ENCODE assay signal across 8 cellular contexts in genomic region chr6:43074847-43075741, GRCh38. TPM values are rescaled to one million over a fixed set of nuclear protein-coding genes. Genes with fewer than 3 reads are reported as not detected.
A peak's percentile ranks its signal among the peaks of the same experiment; 100 is the strongest.
DNase-seq lines count a peak whose midpoint lies in the region; ATAC-seq, FAIRE-seq and TF ChIP-seq lines count a peak whose summit lies in the region.
"Had no signal": no experiment of that assay in that cellular context is flagged by ENCODE, and none has a peak within 500 bp of the region (broad histone marks: within the 10 kb centered on the region; RNA-seq: fewer than 3 reads in every experiment).

No MANE protein-coding gene starts in this region.

- peak overlapping the region; percentile 59; the same call in 1 of the 2 replicates for H3K4me2 ChIP-seq in HepG2 (ENCODE audit: low read depth, low read length)

- no TSS peak for BruUV-seq in HepG2 (replicated peaks; lab: Mats Ljungman, UMichigan)

- H3K27me3 ChIP-seq in HepG2 (ENCODE audit: control insufficient read depth in 1 of 2, insufficient read depth in 2 of 2, low read length in 2 of 2): no peaks in the 10 kb centered on the region; a peak in 1 of 5 replicates

- H3K4me3 ChIP-seq in AG10803 (ENCODE audit: low read length) (peak overlapping the region; percentile 75), HepG2 (replicated peaks in 1 of 3; ENCODE audit: insufficient read depth in 1 of 3, low read depth in 2 of 3, low read length in 3 of 3) (no peak overlapping the region; a peak in 1 of 6 replicates), lower leg skin (ENCODE audit: low read depth, poor library complexity, severe bottlenecking) (no peak overlapping the region)

- no peak for FAIRE-seq in HepG2 (lab: Jason Lieb, UNC)
- FAIRE-seq: G401.6 had no signal

- peaks cover 11 to 28% of the 10 kb centered on the region in 2 experiments; a peak in 4 of 5 replicates for H3K36me3 ChIP-seq in HepG2 (replicated peaks in 1 of 2; ENCODE audit: control insufficient read depth in 1 of 2, insufficient read depth in 2 of 2, low read length in 2 of 2)

- peaks cover 6% of the 10 kb centered on the region for H3K4me1 Mint-ChIP-seq in activated naive CD4-positive, alpha-beta T cell treated with anti-CD3 and anti-CD28 coated beads, Interleukin-2, amount 10 ng/mL, durations not matched to agents 7 days and 5 days

- no peak overlapping the region for H2AFZ ChIP-seq in HepG2 (ENCODE audit: low read length)

- intact Hi-C loops in HepG2 (cut with micrococcal nuclease; ENCODE audit: unreplicated experiment) (no loop called here), lower leg skin (cut with DNase I; ENCODE audit: low total_unique reads) (no loop called here)

- no peaks in the 10 kb centered on the region for H3K9me3 ChIP-seq in HepG2 (ENCODE audit: low read length)

- POLR2A ChIA-PET in HepG2 (lab: Yijun Ruan, JAX): interaction anchor here (0.6 to 4.2 kb wide), 18 partner anchors 9 to 352 kb away, joined by 3 to 103 read pairs (median 4); partner anchors contain the start of genes ABCC10, CUL7, CUL9 and KLC4

- ATAC-seq in SK-N-SH treated with all-trans-retinoic acid at 6 μM for 48 hours (peak; percentile 5; the same call in 2 of the 3 replicates), HepG2 (no peak), GM18520 (IDR thresholded peaks at IDR 0.05; ENCODE audit: unreplicated experiment) (no peak)

- WGBS in HepG2 (ENCODE audit: low lambda C conversion rate): 87% methylated on average over 6 of the region's 6 CpGs
- WGBS in lower leg skin, 2 donors: 61 to 64% methylated on average over 6 of the region's 6 CpGs

- peaks cover 39% of the 10 kb centered on the region for H3K4me1 ChIP-seq in HepG2 (ENCODE audit: insufficient read depth, low read length)

- H3K79me2 ChIP-seq in HepG2 (ENCODE audit: insufficient read depth, low read length): peaks cover 34% of the 10 kb centered on the region

- H3K27ac ChIP-seq in HepG2 (ENCODE audit: extremely low read length, insufficient read depth, low read length): peak overlapping the region; percentile 29

- H3K9ac ChIP-seq in HepG2 (ENCODE audit: insufficient read depth, low read depth, low read length): no peak overlapping the region

- peaks cover 3% of the 10 kb centered on the region for H3K36me3 Mint-ChIP-seq in activated naive CD4-positive, alpha-beta T cell treated with anti-CD3 and anti-CD28 coated beads, Interleukin-2, amount 10 ng/mL, durations not matched to agents 7 days and 5 days

- TF ChIP-seq EP300 in HepG2 (IDR thresholded peaks at IDR 0.05; ENCODE audit: low read depth in 2 of 2, low read length in 2 of 2) (no peak), HepG2 (CRISPR knock-in tag; IDR thresholded peaks at IDR 0.05; ENCODE audit: borderline replicate concordance) (no peak)

- H3K9me3 Mint-ChIP-seq in activated naive CD4-positive, alpha-beta T cell treated with anti-CD3 and anti-CD28 coated beads, Interleukin-2, amount 10 ng/mL, durations not matched to agents 7 days and 5 days: no peaks in the 10 kb centered on the region

- no peak overlapping the region for H3K4me3 Mint-ChIP-seq in activated naive CD4-positive, alpha-beta T cell treated with anti-CD3 and anti-CD28 coated beads, Interleukin-2, amount 10 ng/mL, durations not matched to agents 7 days and 5 days

- no peak for TF ChIP-seq POLR2A in HepG2 (IDR thresholded peaks at IDR 0.05; ENCODE audit: insufficient read depth in 1 of 2, low read depth in 2 of 2, low read length in 2 of 2)
- no peak for TF ChIP-seq POLR2A in lower leg skin (IDR thresholded peaks at IDR 0.05)

- H4K20me1 ChIP-seq in HepG2 (ENCODE audit: insufficient read depth, low read length): peaks cover 8% of the 10 kb centered on the region; the same call in 1 of the 2 replicates

- in situ Hi-C loops in HepG2 (cut with HindIII; ENCODE audit: extremely low pct_ligation_motif_present, low pct_unique_long_range_greater_than_20kb): loop anchor here (5.0 to 10.0 kb wide), 2 partner anchors 50 to 67 kb away; no protein-coding TSS in a partner anchor

- TF ChIP-seq CTCF in AG10803 (conservative IDR thresholded peaks at IDR 0.05; ENCODE audit: low read length): peak; percentile 18
- TF ChIP-seq CTCF in HepG2 (CRISPR knock-in tag; IDR thresholded peaks at IDR 0.05): no peak
- no peak for TF ChIP-seq CTCF in lower leg skin (IDR thresholded peaks at IDR 0.05)

- peaks cover 60% of the 10 kb centered on the region for H3K27me3 Mint-ChIP-seq in activated naive CD4-positive, alpha-beta T cell treated with anti-CD3 and anti-CD28 coated beads, Interleukin-2, amount 10 ng/mL, durations not matched to agents 7 days and 5 days

- DNase-seq in AG10803 (ENCODE audit: low read depth) (peak; percentile 94), HepG2 (ENCODE audit: low spot score) (no peak), lower leg skin (ENCODE audit: low spot score in 2 of 2) (no peak)
- DNase-seq in activated naive CD4-positive, alpha-beta T cell treated with anti-CD3 and anti-CD28 coated beads, Interleukin-2, amount 10 ng/mL, durations not matched to agents 7 days and 5 days: no peak
- DNase-seq: stimulated activated CD4-positive, alpha-beta T cell treated with anti-CD3 and anti-CD28 coated beads, Interleukin-2, amount 100 ng/mL, for 48 hours had no signal

- no peak for TF ChIP-seq RAD21 in HepG2 (CRISPR knock-in tag; IDR thresholded peaks at IDR 0.05)

- no peak overlapping the region for H3K27ac Mint-ChIP-seq in activated naive CD4-positive, alpha-beta T cell treated with anti-CD3 and anti-CD28 coated beads, Interleukin-2, amount 10 ng/mL, durations not matched to agents 7 days and 5 days

- CTCF ChIA-PET in HepG2 (lab: Yijun Ruan, JAX; ENCODE audit: low intra/inter-chr PET ratio, low total read pairs): no interaction called here
- CTCF ChIA-PET in activated naive CD4-positive, alpha-beta T cell treated with anti-CD3 and anti-CD28 coated beads, Interleukin-2, amount 10 ng/mL, durations not matched to agents 7 days and 5 days (lab: Charles Lee): interaction anchor here (1.0 kb wide), 1 partner anchor 69 kb away, joined by 4 read pairs; no protein-coding TSS in a partner anchor

RNA-seq across cellular contexts. Expression of gene PTK7, which starts 1.0 kb away (rescaled TPM):
- total RNA-seq in HepG2 (2016; rRNA removed; fragmentation: Illumina TruSeq; extraction: Trizol): 48.5 and 99.8 TPM in 2 replicates
- 16.1 and 17.5 TPM in 2 replicates for total RNA-seq in HepG2 (2016; cell fraction: cytosol; rRNA removed; fragmentation: Illumina TruSeq; extraction: Trizol; ENCODE audit: low read depth)
- 42.2 and 99.6 TPM in 2 replicates for total RNA-seq in HepG2 (2016; cell fraction: insoluble cytoplasmic fraction; rRNA removed; fragmentation: Illumina TruSeq; extraction: Trizol)
- total RNA-seq in HepG2 (2016; cell fraction: membrane; rRNA removed; fragmentation: Illumina TruSeq; extraction: Trizol): 29.0 and 31.7 TPM in 2 replicates
- total RNA-seq in HepG2 (2016; cell fraction: nucleus; rRNA removed; fragmentation: Illumina TruSeq; extraction: Trizol): 111 and 135 TPM in 2 replicates
- polyA plus RNA-seq in HepG2 (2011; rRNA removed): 98.5 and 116 TPM in 2 replicates
- 75.5 and 97.3 TPM in 2 replicates for polyA plus RNA-seq in HepG2 (2011; cell fraction: cytosol; rRNA removed)
- polyA plus RNA-seq in HepG2 (2011; cell fraction: nucleus; rRNA removed): 240 and 289 TPM in 2 replicates
- 93.9 and 95.7 TPM in 2 replicates for polyA plus RNA-seq in HepG2 (2012)
- polyA plus RNA-seq in HepG2 (2016; cell fraction: cytosol; fragmentation: Illumina TruSeq; extraction: Trizol; ENCODE audit: low read depth): 6.8 and 7.3 TPM in 2 replicates
- 34.4 and 38.1 TPM in 2 replicates for polyA plus RNA-seq in HepG2 (2016; cell fraction: insoluble cytoplasmic fraction; fragmentation: Illumina TruSeq; extraction: Trizol; ENCODE audit: low read depth)
- polyA plus RNA-seq in HepG2 (2016; cell fraction: membrane; fragmentation: Illumina TruSeq; extraction: Trizol; ENCODE audit: low read depth): 12.8 and 15.4 TPM in 2 replicates
- 220 and 224 TPM in 2 replicates for polyA plus RNA-seq in HepG2 (2016; cell fraction: nucleus; fragmentation: Illumina TruSeq; extraction: Trizol; ENCODE audit: insufficient read depth, low read depth)
- polyA minus RNA-seq in HepG2 (2011; rRNA and poly(A)+ RNA removed; ENCODE audit: low replicate concordance): 0.19 and 231 TPM in 2 replicates
- 83.9 and 88.1 TPM in 2 replicates for polyA minus RNA-seq in HepG2 (2011; cell fraction: cytosol; rRNA and poly(A)+ RNA removed)
- polyA minus RNA-seq in HepG2 (2011; cell fraction: nucleus; rRNA and poly(A)+ RNA removed): 66.0 and 71.1 TPM in 2 replicates
- 10 to 100 TPM; 40.9 to 51.9 (median 49.7) TPM for total RNA-seq in lower leg skin

RNA-seq across cellular contexts. Expression of gene KLC4, which starts 15.7 kb away (rescaled TPM):
- total RNA-seq in HepG2 (2016; rRNA removed; fragmentation: Illumina TruSeq; extraction: Trizol) (45.4 and 45.8 TPM in 2 replicates), lower leg skin (10 to 100 TPM; 18.0 to 25.7 (median 21.3) TPM)
- 8.5 and 8.8 TPM in 2 replicates for total RNA-seq in HepG2 (2016; cell fraction: cytosol; rRNA removed; fragmentation: Illumina TruSeq; extraction: Trizol; ENCODE audit: low read depth)
- total RNA-seq in HepG2 (2016; cell fraction: insoluble cytoplasmic fraction; rRNA removed; fragmentation: Illumina TruSeq; extraction: Trizol): 47.2 and 51.0 TPM in 2 replicates
- 13.3 and 15.2 TPM in 2 replicates for total RNA-seq in HepG2 (2016; cell fraction: membrane; rRNA removed; fragmentation: Illumina TruSeq; extraction: Trizol)
- total RNA-seq in HepG2 (2016; cell fraction: nucleus; rRNA removed; fragmentation: Illumina TruSeq; extraction: Trizol): 35.8 and 40.4 TPM in 2 replicates
- polyA plus RNA-seq in HepG2 (2011; rRNA removed): 70.4 and 89.4 TPM in 2 replicates
- polyA plus RNA-seq in HepG2 (2011; cell fraction: cytosol; rRNA removed): 29.9 and 38.2 TPM in 2 replicates
- 249 and 270 TPM in 2 replicates for polyA plus RNA-seq in HepG2 (2011; cell fraction: nucleus; rRNA removed)
- polyA plus RNA-seq in HepG2 (2012): 56.0 and 58.1 TPM in 2 replicates
- 4.5 and 5.4 TPM in 2 replicates for polyA plus RNA-seq in HepG2 (2016; cell fraction: cytosol; fragmentation: Illumina TruSeq; extraction: Trizol; ENCODE audit: low read depth)
- polyA plus RNA-seq in HepG2 (2016; cell fraction: insoluble cytoplasmic fraction; fragmentation: Illumina TruSeq; extraction: Trizol; ENCODE audit: low read depth): 32.7 and 33.8 TPM in 2 replicates
- 6.9 and 7.6 TPM in 2 replicates for polyA plus RNA-seq in HepG2 (2016; cell fraction: membrane; fragmentation: Illumina TruSeq; extraction: Trizol; ENCODE audit: low read depth)
- 72.9 and 91.6 TPM in 2 replicates for polyA plus RNA-seq in HepG2 (2016; cell fraction: nucleus; fragmentation: Illumina TruSeq; extraction: Trizol; ENCODE audit: insufficient read depth, low read depth)
- 12.0 and 88.9 TPM in 2 replicates for polyA minus RNA-seq in HepG2 (2011; rRNA and poly(A)+ RNA removed; ENCODE audit: low replicate concordance)
- 22.5 and 32.4 TPM in 2 replicates for polyA minus RNA-seq in HepG2 (2011; cell fraction: cytosol; rRNA and poly(A)+ RNA removed)
- 64.2 and 74.3 TPM in 2 replicates for polyA minus RNA-seq in HepG2 (2011; cell fraction: nucleus; rRNA and poly(A)+ RNA removed)

RNA-seq across cellular contexts. Expression of gene MRPL2, which starts 15.9 kb away (rescaled TPM):
- total RNA-seq in HepG2 (2016; rRNA removed; fragmentation: Illumina TruSeq; extraction: Trizol) (56.1 and 56.8 TPM in 2 replicates), lower leg skin (10 to 100 TPM; 19.0 to 37.9 (median 27.3) TPM)
- 24.7 and 25.2 TPM in 2 replicates for total RNA-seq in HepG2 (2016; cell fraction: cytosol; rRNA removed; fragmentation: Illumina TruSeq; extraction: Trizol; ENCODE audit: low read depth)
- 45.8 and 58.5 TPM in 2 replicates for total RNA-seq in HepG2 (2016; cell fraction: insoluble cytoplasmic fraction; rRNA removed; fragmentation: Illumina TruSeq; extraction: Trizol)
- 19.8 and 24.7 TPM in 2 replicates for total RNA-seq in HepG2 (2016; cell fraction: membrane; rRNA removed; fragmentation: Illumina TruSeq; extraction: Trizol)
- 29.3 and 31.1 TPM in 2 replicates for total RNA-seq in HepG2 (2016; cell fraction: nucleus; rRNA removed; fragmentation: Illumina TruSeq; extraction: Trizol)
- polyA plus RNA-seq in HepG2 (2011; rRNA removed): 65.6 and 69.9 TPM in 2 replicates
- polyA plus RNA-seq in HepG2 (2011; cell fraction: cytosol; rRNA removed): 54.5 and 71.8 TPM in 2 replicates
- polyA plus RNA-seq in HepG2 (2011; cell fraction: nucleus; rRNA removed): 75.8 and 91.0 TPM in 2 replicates
- 95.2 and 116 TPM in 2 replicates for polyA plus RNA-seq in HepG2 (2012)
- 24.0 and 25.5 TPM in 2 replicates for polyA plus RNA-seq in HepG2 (2016; cell fraction: cytosol; fragmentation: Illumina TruSeq; extraction: Trizol; ENCODE audit: low read depth)
- 88.5 and 104 TPM in 2 replicates for polyA plus RNA-seq in HepG2 (2016; cell fraction: insoluble cytoplasmic fraction; fragmentation: Illumina TruSeq; extraction: Trizol; ENCODE audit: low read depth)
- polyA plus RNA-seq in HepG2 (2016; cell fraction: membrane; fragmentation: Illumina TruSeq; extraction: Trizol; ENCODE audit: low read depth): 24.2 and 27.0 TPM in 2 replicates
- 91.3 and 95.0 TPM in 2 replicates for polyA plus RNA-seq in HepG2 (2016; cell fraction: nucleus; fragmentation: Illumina TruSeq; extraction: Trizol; ENCODE audit: insufficient read depth, low read depth)
- polyA minus RNA-seq in HepG2 (2011; rRNA and poly(A)+ RNA removed; ENCODE audit: low replicate concordance): 45.8 and 60.7 TPM in 2 replicates
- 30.5 and 54.2 TPM in 2 replicates for polyA minus RNA-seq in HepG2 (2011; cell fraction: cytosol; rRNA and poly(A)+ RNA removed)
- 18.3 and 19.6 TPM in 2 replicates for polyA minus RNA-seq in HepG2 (2011; cell fraction: nucleus; rRNA and poly(A)+ RNA removed)

RNA-seq across cellular contexts. Expression of gene CUL7, which starts 21.4 kb away (rescaled TPM):
- total RNA-seq in HepG2 (2016; rRNA removed; fragmentation: Illumina TruSeq; extraction: Trizol): 30.7 and 32.0 TPM in 2 replicates
- total RNA-seq in HepG2 (2016; cell fraction: cytosol; rRNA removed; fragmentation: Illumina TruSeq; extraction: Trizol; ENCODE audit: low read depth): 1.6 and 2.2 TPM in 2 replicates
- total RNA-seq in HepG2 (2016; cell fraction: insoluble cytoplasmic fraction; rRNA removed; fragmentation: Illumina TruSeq; extraction: Trizol): 27.3 and 31.2 TPM in 2 replicates
- total RNA-seq in HepG2 (2016; cell fraction: membrane; rRNA removed; fragmentation: Illumina TruSeq; extraction: Trizol): 5.8 and 6.7 TPM in 2 replicates
- total RNA-seq in HepG2 (2016; cell fraction: nucleus; rRNA removed; fragmentation: Illumina TruSeq; extraction: Trizol): 34.6 and 35.9 TPM in 2 replicates
- 60.7 and 79.4 TPM in 2 replicates for polyA plus RNA-seq in HepG2 (2011; rRNA removed)
- polyA plus RNA-seq in HepG2 (2011; cell fraction: cytosol; rRNA removed): 38.0 and 49.6 TPM in 2 replicates
- polyA plus RNA-seq in HepG2 (2011; cell fraction: nucleus; rRNA removed): 221 and 265 TPM in 2 replicates
- 36.5 and 41.4 TPM in 2 replicates for polyA plus RNA-seq in HepG2 (2012)
- polyA plus RNA-seq in HepG2 (2016; cell fraction: cytosol; fragmentation: Illumina TruSeq; extraction: Trizol; ENCODE audit: low read depth): 1.1 and 1.4 TPM in 2 replicates
- polyA plus RNA-seq in HepG2 (2016; cell fraction: insoluble cytoplasmic fraction; fragmentation: Illumina TruSeq; extraction: Trizol; ENCODE audit: low read depth): 16.9 and 21.5 TPM in 2 replicates
- polyA plus RNA-seq in HepG2 (2016; cell fraction: membrane; fragmentation: Illumina TruSeq; extraction: Trizol; ENCODE audit: low read depth): 2.2 and 2.7 TPM in 2 replicates
- polyA plus RNA-seq in HepG2 (2016; cell fraction: nucleus; fragmentation: Illumina TruSeq; extraction: Trizol; ENCODE audit: insufficient read depth, low read depth): 63.7 and 70.4 TPM in 2 replicates
- polyA minus RNA-seq in HepG2 (2011; rRNA and poly(A)+ RNA removed; ENCODE audit: low replicate concordance): 14.4 and 143 TPM in 2 replicates
- 44.5 and 45.5 TPM in 2 replicates for polyA minus RNA-seq in HepG2 (2011; cell fraction: cytosol; rRNA and poly(A)+ RNA removed)
- polyA minus RNA-seq in HepG2 (2011; cell fraction: nucleus; rRNA and poly(A)+ RNA removed): 65.0 and 67.0 TPM in 2 replicates
- total RNA-seq in lower leg skin: 10 to 100 TPM; 11.8 to 18.2 (median 13.6) TPM

RNA-seq across cellular contexts. Expression of gene RRP36, which starts 53.7 kb away (rescaled TPM):
- total RNA-seq in HepG2 (2016; rRNA removed; fragmentation: Illumina TruSeq; extraction: Trizol) (144 and 184 TPM in 2 replicates), lower leg skin (10 to 100 TPM; 38.5 to 61.9 (median 56.7) TPM)
- total RNA-seq in HepG2 (2016; cell fraction: cytosol; rRNA removed; fragmentation: Illumina TruSeq; extraction: Trizol; ENCODE audit: low read depth): 41.5 and 43.9 TPM in 2 replicates
- 139 and 185 TPM in 2 replicates for total RNA-seq in HepG2 (2016; cell fraction: insoluble cytoplasmic fraction; rRNA removed; fragmentation: Illumina TruSeq; extraction: Trizol)
- total RNA-seq in HepG2 (2016; cell fraction: membrane; rRNA removed; fragmentation: Illumina TruSeq; extraction: Trizol): 82.9 and 85.4 TPM in 2 replicates
- total RNA-seq in HepG2 (2016; cell fraction: nucleus; rRNA removed; fragmentation: Illumina TruSeq; extraction: Trizol): 49.7 and 52.1 TPM in 2 replicates
- polyA plus RNA-seq in HepG2 (2011; rRNA removed): 29.5 and 31.1 TPM in 2 replicates
- polyA plus RNA-seq in HepG2 (2011; cell fraction: cytosol; rRNA removed): 28.3 and 36.3 TPM in 2 replicates
- 8.2 and 11.1 TPM in 2 replicates for polyA plus RNA-seq in HepG2 (2011; cell fraction: nucleus; rRNA removed)
- 35.6 and 36.9 TPM in 2 replicates for polyA plus RNA-seq in HepG2 (2012)
- 26.9 and 28.8 TPM in 2 replicates for polyA plus RNA-seq in HepG2 (2016; cell fraction: cytosol; fragmentation: Illumina TruSeq; extraction: Trizol; ENCODE audit: low read depth)
- polyA plus RNA-seq in HepG2 (2016; cell fraction: insoluble cytoplasmic fraction; fragmentation: Illumina TruSeq; extraction: Trizol; ENCODE audit: low read depth): 145 and 156 TPM in 2 replicates
- 45.9 and 51.4 TPM in 2 replicates for polyA plus RNA-seq in HepG2 (2016; cell fraction: membrane; fragmentation: Illumina TruSeq; extraction: Trizol; ENCODE audit: low read depth)
- 64.0 and 64.6 TPM in 2 replicates for polyA plus RNA-seq in HepG2 (2016; cell fraction: nucleus; fragmentation: Illumina TruSeq; extraction: Trizol; ENCODE audit: insufficient read depth, low read depth)
- 22.6 and 58.3 TPM in 2 replicates for polyA minus RNA-seq in HepG2 (2011; rRNA and poly(A)+ RNA removed; ENCODE audit: low replicate concordance)
- 22.8 and 24.6 TPM in 2 replicates for polyA minus RNA-seq in HepG2 (2011; cell fraction: cytosol; rRNA and poly(A)+ RNA removed)
- polyA minus RNA-seq in HepG2 (2011; cell fraction: nucleus; rRNA and poly(A)+ RNA removed): 12.1 and 18.5 TPM in 2 replicates
